In genomic region chr13:104773775-104774174, GRCh38 we compare ENCODE assay signal across 8 cellular contexts.
DNase-seq lines count a peak whose midpoint lies in the region; ATAC-seq and TF ChIP-seq lines count a peak whose summit lies in the region.

No MANE protein-coding gene starts in this region.

- H3K27ac ChIP-seq in sigmoid colon: no peak overlapping the region

- H3K4me3 ChIP-seq in sigmoid colon: no peak overlapping the region

- no peaks in the 10 kb centered on the region for H3K36me3 ChIP-seq in sigmoid colon

- no peaks in the 10 kb centered on the region for H3K9me3 ChIP-seq in sigmoid colon

- TF ChIP-seq CTCF in AG09319 (IDR thresholded peaks at IDR 0.05; ENCODE audit: low read depth, low read length): peak; percentile 22
- peak in 2 of 4 experiments; percentile 22 to 44 for TF ChIP-seq CTCF in sigmoid colon (IDR thresholded peaks at IDR 0.05)

- 48 to 56% methylated on average over 2 of the region's 2 CpGs for WGBS in sigmoid colon, 2 donors

- no peak for TF ChIP-seq POLR2A in sigmoid colon (IDR thresholded peaks at IDR 0.05)

- DNase-seq in AG09319 (ENCODE audit: extremely low read depth, low read depth) (no peak), HuH-7 (ENCODE audit: low spot score) (peak; percentile 5), RKO (ENCODE audit: low spot score) (peak; percentile 70), fibroblast of the conjunctiva (ENCODE audit: low read depth) (peak; percentile 68), smooth muscle cell of the brain vasculature (ENCODE audit: low read depth, low spot score) (peak; percentile 33), anterior cingulate cortex (lab: John Stamatoyannopoulos, UW) (no peak), sigmoid colon (no peak)

- intact Hi-C loops in sigmoid colon (cut with DNase I): loop anchor here (5.0 kb wide), 1 partner anchor 1764 kb away; the partner anchor contains the start of gene EFNB2

- TF ChIP-seq EP300 in sigmoid colon (IDR thresholded peaks at IDR 0.05): no peak

- peak; percentile 70 for ATAC-seq in GM18867 (IDR thresholded peaks at IDR 0.05; ENCODE audit: unreplicated experiment)

- H3K27me3 ChIP-seq in sigmoid colon: no peaks in the 10 kb centered on the region

- H3K4me1 ChIP-seq in sigmoid colon: no peaks in the 10 kb centered on the region

Comparison
In these comparisons a context has a peak if more than half of its experiments do, and no peak if none do; other contexts are left out.
1. DNase-seq: peak in HuH-7 (single experiment), RKO (single experiment), fibroblast of the conjunctiva (single experiment) and smooth muscle cell of the brain vasculature (single experiment); none in AG09319 (single experiment), anterior cingulate cortex (0 of 58) and sigmoid colon (single experiment).